Comparison of ENCODE assay signal across 12 cellular contexts in genomic region chr21:34076835-34077234, GRCh38. TPM values are rescaled to one million over a fixed set of nuclear protein-coding genes. Genes with fewer than 3 reads are reported as not detected.
DNase-seq lines count a peak whose midpoint lies in the region; ATAC-seq, FAIRE-seq and TF ChIP-seq lines count a peak whose summit lies in the region.
"Had no signal": no experiment of that assay in that cellular context is flagged by ENCODE, and none has a peak within 500 bp of the region (broad histone marks: within the 10 kb centered on the region; RNA-seq: fewer than 3 reads in every experiment).

No MANE protein-coding gene starts in this region.

- intact Hi-C loops in GM12878 (cut with micrococcal nuclease; ENCODE audit: unreplicated experiment): loop anchor here (2.0 to 5.0 kb wide), 2 partner anchors 100 to 155 kb away; no protein-coding TSS in a partner anchor

- H3K9me3 Mint-ChIP-seq in neural progenitor cell: peaks cover 7% of the 10 kb centered on the region

- no peak for FAIRE-seq in GM12878 (lab: Jason Lieb, UNC)

- H3K79me2 ChIP-seq in DND-41 (ENCODE audit: insufficient read depth, low read length): peaks cover 82% of the 10 kb centered on the region
- peaks cover 78% of the 10 kb centered on the region for H3K79me2 ChIP-seq in GM12878 (ENCODE audit: control insufficient read depth, insufficient read depth, low read length)
- H3K79me2 ChIP-seq in neural progenitor cell (ENCODE audit: low read depth): peaks cover 80% of the 10 kb centered on the region

- in situ Hi-C loops in GM12878 (cut with MboI) (no loop called here), ACHN (cut with HindIII; ENCODE audit: low pct_ligation_motif_present, low pct_unique_long_range_greater_than_20kb, low sequenced_read_pairs) (no loop called here)

- H3K4me1 Mint-ChIP-seq in neural progenitor cell: peaks cover 46% of the 10 kb centered on the region

- H3K27ac Mint-ChIP-seq in neural progenitor cell: peak overlapping the region; percentile 42

- CTCF ChIA-PET in GM12878 (lab: Yijun Ruan, JAX): interaction anchor here (1.1 to 4.3 kb wide), 8 partner anchors 16 to 271 kb away, joined by 3 to 27 read pairs (median 4); no protein-coding TSS in a partner anchor

- no peak overlapping the region for H2AFZ ChIP-seq in DND-41 (ENCODE audit: low read depth, low read length)
- H2AFZ ChIP-seq in GM12878 (ENCODE audit: control insufficient read depth, low read depth, low read length): no peak overlapping the region
- no peak overlapping the region for H2AFZ ChIP-seq in neural progenitor cell (replicated peaks)

- H4K20me1 ChIP-seq in DND-41 (ENCODE audit: insufficient read depth, low read length) (peaks cover 44% of the 10 kb centered on the region; the same call in 1 of the 2 replicates), GM12878 (ENCODE audit: control insufficient read depth, insufficient read depth) (no peaks in the 10 kb centered on the region), neural progenitor cell (ENCODE audit: low read depth) (peaks cover 77% of the 10 kb centered on the region)

- H3K27me3 ChIP-seq in DND-41 (ENCODE audit: insufficient read depth, low read length, poor library complexity) (no peaks in the 10 kb centered on the region), GM12878 (replicated peaks in 1 of 2; ENCODE audit: control insufficient read depth in 2 of 2, insufficient read depth in 2 of 2, low read length in 1 of 2) (no peaks in the 10 kb centered on the region), neural progenitor cell (peaks cover 10% of the 10 kb centered on the region)

- H3K27me3 Mint-ChIP-seq in neural progenitor cell (ENCODE audit: insufficient read depth, low read depth): peaks cover 4% of the 10 kb centered on the region

- POLR2A ChIA-PET in GM12878 (lab: Charles Lee): interaction anchor here (1.8 to 2.5 kb wide), 3 partner anchors 53 to 125 kb away, joined by 4 to 15 read pairs (median 8); no protein-coding TSS in a partner anchor

- no TSS peak for BruUV-seq in GM12878 (replicated peaks; lab: Mats Ljungman, UMichigan)

- no peak overlapping the region for H3K4me3 Mint-ChIP-seq in neural progenitor cell

- TF ChIP-seq RAD21 in GM12878 (IDR thresholded peaks at IDR 0.05; ENCODE audit: insufficient read depth, low read depth, low read length): no peak

- no peak for TF ChIP-seq EP300 in GM12878 (IDR thresholded peaks at IDR 0.05; ENCODE audit: borderline replicate concordance in 1 of 2, control insufficient read depth in 1 of 2, low read depth in 2 of 2, low read length in 2 of 2)

- no peak for TF ChIP-seq CTCF in DND-41 (IDR thresholded peaks at IDR 0.05; ENCODE audit: borderline replicate concordance, extremely low read depth, low read length, poor library complexity, severe bottlenecking)
- TF ChIP-seq CTCF in GM12878 (IDR thresholded peaks at IDR 0.05 in 2 of 3, conservative IDR thresholded peaks at IDR 0.05 in 1 of 3; ENCODE audit: control insufficient read depth in 2 of 3, extremely low read depth in 1 of 3, insufficient read depth in 1 of 3, low read depth in 3 of 3, low read length in 3 of 3): no peak
- no peak for TF ChIP-seq CTCF in neural progenitor cell (IDR thresholded peaks at IDR 0.05)

- peak overlapping the region; percentile 53 for H3K27ac ChIP-seq in DND-41 (ENCODE audit: low read length)
- peak overlapping the region; percentile 79 for H3K27ac ChIP-seq in KOPT-K1 (ENCODE audit: low read depth, low read length, poor library complexity, severe bottlenecking)
- peak overlapping the region; percentile 60 for H3K27ac ChIP-seq in GM12878 (ENCODE audit: control insufficient read depth, insufficient read depth)
- H3K27ac ChIP-seq in neural progenitor cell: no peak overlapping the region

- TF ChIP-seq POLR2A in GM12878 (IDR thresholded peaks at IDR 0.05; ENCODE audit: low read depth, low read length): no peak

- H3K9me3 ChIP-seq in DND-41 (ENCODE audit: insufficient read depth, low read length, severe bottlenecking) (no peaks in the 10 kb centered on the region), KOPT-K1 (ENCODE audit: insufficient read depth, low read length, poor library complexity, severe bottlenecking) (no peaks in the 10 kb centered on the region), GM12878 (replicated peaks; ENCODE audit: control insufficient read depth, insufficient read depth, low read length) (no peaks in the 10 kb centered on the region), neural progenitor cell (ENCODE audit: low read depth) (no peaks in the 10 kb centered on the region)

- 95% methylated on average over 1 of the region's 1 CpG for WGBS in GM12878 (ENCODE audit: insufficient coverage, insufficient replicate concordance, low lambda C conversion rate, missing lambda C conversion rate)

- H3K4me2 ChIP-seq in DND-41 (ENCODE audit: insufficient read depth, low read length): peak overlapping the region; percentile 95
- peak overlapping the region; percentile 69 for H3K4me2 ChIP-seq in GM12878 (ENCODE audit: control insufficient read depth, insufficient read depth)
- H3K4me2 ChIP-seq in neural progenitor cell: peak overlapping the region; percentile 85

- peaks cover 20% of the 10 kb centered on the region for H3F3A ChIP-seq in neural progenitor cell (ENCODE audit: low read depth)

- H3K36me3 Mint-ChIP-seq in neural progenitor cell: peaks cover 70% of the 10 kb centered on the region

- ATAC-seq in DND-41 (ENCODE audit: insufficient read depth, low read depth) (no peak), GM12878 (peak; percentile 8), HG03520 (IDR thresholded peaks at IDR 0.05; ENCODE audit: unreplicated experiment) (no peak)
- ATAC-seq: left lobe of liver had no signal

- H3K4me3 ChIP-seq in DND-41 (ENCODE audit: low read depth in 1 of 2, low read length in 2 of 2) (peak overlapping the region; percentile 1 to 94; a peak in 2 of 4 replicates), GM12878 (peak overlapping the region; percentile 91; the same call in 1 of the 2 replicates), neural progenitor cell (peak overlapping the region; percentile 96)

- peak; percentile 24 for DNase-seq in DND-41
- no peak for DNase-seq in GM12878 (ENCODE audit: low read depth, low spot score)
- DNase-seq in neural progenitor cell (ENCODE audit: low spot score): no peak
- DNase-seq in ACHN: no peak
- no peak for DNase-seq in dedifferentiated amniotic fluid mesenchymal stem cell (ENCODE audit: extremely low spot score)
- DNase-seq: KBM-7, NCI-H1694, NCI-H69, Right ventricle myocardium superior had no signal

- H3K36me3 ChIP-seq in DND-41 (ENCODE audit: insufficient read depth, low read length) (peaks cover 53% of the 10 kb centered on the region), KOPT-K1 (ENCODE audit: insufficient read depth, low read length) (peaks cover 26% of the 10 kb centered on the region), GM12878 (ENCODE audit: control insufficient read depth in 2 of 2, insufficient read depth in 2 of 2, low read length in 1 of 2) (no peaks in the 10 kb centered on the region; a peak in 1 of 4 replicates), neural progenitor cell (peaks cover 13% of the 10 kb centered on the region)

- H3K4me1 ChIP-seq in DND-41 (ENCODE audit: insufficient read depth, low read length) (peaks cover 78% of the 10 kb centered on the region), GM12878 (ENCODE audit: control insufficient read depth, insufficient read depth, low read length) (peaks cover 13% of the 10 kb centered on the region), neural progenitor cell (peaks cover 58% of the 10 kb centered on the region)

- H3K9ac ChIP-seq in DND-41 (ENCODE audit: low read depth, low read length) (peak overlapping the region; percentile 89), GM12878 (ENCODE audit: control insufficient read depth, insufficient read depth, low read length) (peak overlapping the region; percentile 19), neural progenitor cell (no peak overlapping the region)

- RAD21 ChIA-PET in GM12878 (lab: Charles Lee; ENCODE audit: unreplicated experiment): interaction anchor here (0.6 to 7.0 kb wide), 11 partner anchors 10 to 143 kb away, joined by 3 to 51 read pairs (median 4); no protein-coding TSS in a partner anchor

- SMC1A ChIA-PET in GM12878 (lab: Charles Lee; ENCODE audit: uncharacterized antibody, unreplicated experiment): interaction anchor here (0.9 to 6.8 kb wide), 17 partner anchors 9 to 271 kb away, joined by 3 to 118 read pairs (median 6); no protein-coding TSS in a partner anchor

RNA-seq across cellular contexts. Expression of gene MRPS6, which starts 3.5 kb away (rescaled TPM):
- 47.5 and 49.3 TPM in 2 replicates for total RNA-seq in GM12878 (2013; cell fraction: nucleolus; rRNA removed)
- total RNA-seq in GM12878 (2014; rRNA removed): 32.5 and 37.3 TPM in 2 replicates
- total RNA-seq in GM12878 (2014; rRNA removed; fragmentation: Illumina TruSeq; extraction: Trizol): 39.8 and 41.0 TPM in 2 replicates
- 97.0 and 101 TPM in 2 replicates for total RNA-seq in GM12878 (2021)
- polyA plus RNA-seq in GM12878 (2011; ENCODE audit: low read depth): 58.7 TPM
- polyA plus RNA-seq in GM12878 (2011; rRNA removed): 45.1 and 61.3 TPM in 2 replicates
- 39.0 and 43.6 TPM in 2 replicates for polyA plus RNA-seq in GM12878 (2011; cell fraction: cytosol; rRNA removed)
- 67.4 and 71.1 TPM in 2 replicates for polyA plus RNA-seq in GM12878 (2011; cell fraction: nucleus; rRNA removed)
- 74.7 and 85.0 TPM in 2 replicates for polyA plus RNA-seq in GM12878 (2012)
- 107 TPM in 2 replicates for polyA plus RNA-seq in GM12878 (2014; fragmentation: Illumina TruSeq; extraction: Trizol)
- polyA plus RNA-seq in GM12878 (2014; fragmentation: Nextera tagmentation; extraction: Ambion mirVana): 10 to 100 TPM; 55.6 to 95.2 TPM
- 61.5 and 85.5 TPM in 2 replicates for polyA plus RNA-seq in GM12878 (2014; rRNA removed)
- polyA plus RNA-seq in GM12878 (2016; fragmentation: Nextera tagmentation; extraction: Ambion mirVana): 100 to 1,000 TPM; 228 to 232 TPM
- 23.5 and 29.5 TPM in 2 replicates for polyA minus RNA-seq in GM12878 (2011; rRNA and poly(A)+ RNA removed)
- 5.1 and 10.1 TPM in 2 replicates for polyA minus RNA-seq in GM12878 (2011; cell fraction: cytosol; rRNA and poly(A)+ RNA removed)
- 46.3 and 56.4 TPM in 2 replicates for polyA minus RNA-seq in GM12878 (2011; cell fraction: nucleus; rRNA and poly(A)+ RNA removed)
- total RNA-seq in neural progenitor cell (ENCODE audit: low replicate concordance): 67.5 and 108 TPM in 2 replicates

RNA-seq across cellular contexts. Expression of gene SLC5A3, which starts 3.5 kb away (rescaled TPM):
- 279 and 285 TPM in 2 replicates for total RNA-seq in GM12878 (2013; cell fraction: nucleolus; rRNA removed)
- total RNA-seq in GM12878 (2014; rRNA removed) (17.5 and 22.0 TPM in 2 replicates), GM12878 (2014; rRNA removed; fragmentation: Illumina TruSeq; extraction: Trizol) (21.4 and 25.7 TPM in 2 replicates), GM12878 (2021) (20.6 and 20.9 TPM in 2 replicates), neural progenitor cell (ENCODE audit: low replicate concordance) (31.8 and 44.3 TPM in 2 replicates)
- 3.3 TPM for polyA plus RNA-seq in GM12878 (2011; ENCODE audit: low read depth)
- polyA plus RNA-seq in GM12878 (2011; rRNA removed) (19.7 and 34.3 TPM in 2 replicates), GM12878 (2014; fragmentation: Illumina TruSeq; extraction: Trizol) (14.7 and 18.7 TPM in 2 replicates), GM12878 (2014; fragmentation: Nextera tagmentation; extraction: Ambion mirVana) (1 to 10 TPM; 3.3 to 4.7 TPM), GM12878 (2014; rRNA removed) (7.8 and 9.2 TPM in 2 replicates), GM12878 (2016; fragmentation: Nextera tagmentation; extraction: Ambion mirVana) (1 to 10 TPM; 6.9 to 8.1 TPM)
- 6.1 and 9.4 TPM in 2 replicates for polyA plus RNA-seq in GM12878 (2011; cell fraction: cytosol; rRNA removed)
- polyA plus RNA-seq in GM12878 (2011; cell fraction: nucleus; rRNA removed): 19.8 and 25.4 TPM in 2 replicates
- 6.0 and 8.3 TPM in 2 replicates for polyA plus RNA-seq in GM12878 (2012)
- 39.7 and 42.4 TPM in 2 replicates for polyA minus RNA-seq in GM12878 (2011; rRNA and poly(A)+ RNA removed)
- polyA minus RNA-seq in GM12878 (2011; cell fraction: cytosol; rRNA and poly(A)+ RNA removed): 12.6 and 15.2 TPM in 2 replicates
- 58.9 and 71.1 TPM in 2 replicates for polyA minus RNA-seq in GM12878 (2011; cell fraction: nucleus; rRNA and poly(A)+ RNA removed)
